29 cellular contexts compared by ENCODE assay signal in genomic region chr4:37051111-37051510, GRCh38.
DNase-seq lines count a peak whose midpoint lies in the region; TF ChIP-seq lines count a peak whose summit lies in the region.
"Had no signal": no experiment of that assay in that cellular context is flagged by ENCODE, and none has a peak within 500 bp of the region (broad histone marks: within the 10 kb centered on the region; RNA-seq: fewer than 3 reads in every experiment).

No MANE protein-coding gene starts in this region.

- H3K27ac ChIP-seq in VCaP: peak overlapping the region; percentile 73
- H3K27ac ChIP-seq: 22Rv1; A549; BLaER1; BLaER1 treated with 17β-estradiol and CSF1 and Interleukin-3, amounts not matched to agents 10 nM and 100 nM; C4-2B had no signal

- TF ChIP-seq CTCF in LNCaP clone FGC (IDR thresholded peaks at IDR 0.05; ENCODE audit: control insufficient read depth, extremely low read depth, insufficient read depth): no peak
- TF ChIP-seq CTCF in VCaP (conservative IDR thresholded peaks at IDR 0.05): no peak

- H3K4me3 ChIP-seq in LNCaP clone FGC (ENCODE audit: low read depth, low read length): no peak overlapping the region
- H3K4me3 ChIP-seq: A549; BLaER1; BLaER1 treated with 17β-estradiol and CSF1 and Interleukin-3, amounts not matched to agents 10 nM and 100 nM had no signal

- DNase-seq in LNCaP clone FGC (ENCODE audit: low read depth) (peak; percentile 92), AG08396 (ENCODE audit: low spot score) (no peak)
- DNase-seq in activated CD4-positive, alpha-beta T cell treated with anti-CD3 and anti-CD28 coated beads, Interleukin-2, amount 50 U/mL, for 48 hours: no peak
- DNase-seq: 8988T; ACHN; AML-193; BE2C; C1 segment of cervical spinal cord; Caco-2; Calu3; CD4-positive, alpha-beta memory T cell; CD4-positive, alpha-beta T cell; CD4-positive, CD25-positive, alpha-beta regulatory T cell; CD8-positive, alpha-beta memory T cell; CD8-positive, alpha-beta T cell; COR-L47; DMS 273 treated with DMSO at 0.1 percent for 48 hours; DMS153; DMS53; DMS79; DMS79 treated with DMSO at 0.1 percent for 48 hours; DND-41; EL had no signal
